In the genomic region with DNA sequence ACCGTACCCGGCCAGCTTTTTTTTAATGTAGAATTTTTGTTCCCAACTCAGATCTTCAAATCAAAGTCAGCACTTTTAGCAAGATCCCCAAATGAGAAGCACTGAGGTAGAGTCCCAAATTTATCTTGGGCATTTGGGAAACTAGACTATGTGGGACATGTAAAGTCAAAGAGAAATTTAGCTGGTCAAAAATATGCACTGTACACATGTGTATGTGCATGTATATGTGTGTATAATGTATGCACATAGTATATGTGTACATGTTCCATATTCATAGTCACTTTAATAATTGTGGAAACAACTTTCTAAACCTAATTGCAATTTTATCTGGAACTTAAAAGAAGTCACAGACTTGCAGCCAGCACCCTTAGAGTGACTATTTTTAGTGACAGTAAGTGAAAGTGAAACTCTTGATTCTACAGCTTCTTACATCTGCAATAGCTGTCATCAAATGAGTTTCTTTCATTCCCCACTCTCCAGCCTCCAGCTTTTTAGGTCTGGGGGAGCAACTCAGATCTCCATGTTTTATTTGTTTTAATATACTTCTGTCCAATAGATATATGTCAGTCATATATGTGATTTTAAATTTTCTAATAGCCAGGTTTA, we compare ENCODE assay signal across 8 cellular contexts. TPM values are rescaled to one million over a fixed set of nuclear protein-coding genes. Genes with fewer than 3 reads are reported as not detected.
DNase-seq lines count a peak whose midpoint lies in the region; ATAC-seq and TF ChIP-seq lines count a peak whose summit lies in the region.

No MANE protein-coding gene starts in this region.

- H3K27ac Mint-ChIP-seq in WTC11 = no peak overlapping the region

- no peaks in the 10 kb centered on the region for H4K20me1 ChIP-seq in Loucy (ENCODE audit: insufficient read depth, low read length, poor library complexity, severe bottlenecking)

- POLR2A ChIA-PET in WTC11 (lab: Charles Lee) = no interaction called here

- H3K36me3 ChIP-seq in Loucy (ENCODE audit: insufficient read depth, low read length) = peaks cover 19% of the 10 kb centered on the region; the same call in 1 of the 2 replicates

- H3K9ac ChIP-seq in Loucy (ENCODE audit: low read depth, low read length, poor library complexity, severe bottlenecking) = peak overlapping the region; percentile 8

- H3K4me2 ChIP-seq in Loucy (ENCODE audit: low read depth, low read length, poor library complexity, severe bottlenecking) = peak overlapping the region; percentile 49

- intact Hi-C loops in left ventricle myocardium superior (cut with micrococcal nuclease) (no loop called here), lower leg skin (cut with DNase I; ENCODE audit: low total_unique reads) (no loop called here)

- DNase-seq in left ventricle myocardium superior (no peak), NCI-H82 (lab: John Stamatoyannopoulos, UW) (no peak), WTC11 (ENCODE audit: low spot score) (no peak), NCI-H1694 (lab: John Stamatoyannopoulos, UW) (no peak), lower leg skin (ENCODE audit: low spot score in 2 of 2) (no peak)

- H3K4me3 ChIP-seq in Loucy (ENCODE audit: low read length, poor library complexity, severe bottlenecking) (peak overlapping the region; percentile 45), lower leg skin (ENCODE audit: low read depth, poor library complexity, severe bottlenecking) (no peak overlapping the region)

- peaks cover 9% of the 10 kb centered on the region for H3K9me3 Mint-ChIP-seq in WTC11

- no peaks in the 10 kb centered on the region for H3K79me2 ChIP-seq in Loucy (ENCODE audit: insufficient read depth, low read length)

- WGBS in lower leg skin, 2 donors = 96 to 97% methylated on average over 2 of the region's 2 CpGs

- H3K9me3 ChIP-seq in Loucy (ENCODE audit: insufficient read depth, low read depth, low read length) = no peaks in the 10 kb centered on the region; the same call in 1 of the 2 replicates

- TF ChIP-seq POLR2A in lower leg skin (IDR thresholded peaks at IDR 0.05) = no peak

- TF ChIP-seq CTCF in Loucy (conservative IDR thresholded peaks at IDR 0.05; ENCODE audit: low read length) (no peak), WTC11 (IDR thresholded peaks at IDR 0.05) (no peak), lower leg skin (IDR thresholded peaks at IDR 0.05) (no peak)

- H3K27me3 Mint-ChIP-seq in WTC11 (ENCODE audit: low read depth) = no peaks in the 10 kb centered on the region

- H3K9me2 ChIP-seq in Loucy (replicated peaks; ENCODE audit: low read depth, low read length) = no peaks in the 10 kb centered on the region

- H3K4me1 Mint-ChIP-seq in WTC11 = no peaks in the 10 kb centered on the region

- peaks cover 10% of the 10 kb centered on the region for H3K36me3 Mint-ChIP-seq in WTC11

- H3K4me1 ChIP-seq in Loucy (ENCODE audit: insufficient read depth, low read length, poor library complexity, severe bottlenecking) = peaks cover 6% of the 10 kb centered on the region

- CTCF ChIA-PET in WTC11 (lab: Charles Lee) = no interaction called here

- no peak overlapping the region for H2AFZ ChIP-seq in Loucy (ENCODE audit: low read length)

- no peak overlapping the region for H3K4me3 Mint-ChIP-seq in WTC11

- H3K27me3 ChIP-seq in Loucy (ENCODE audit: insufficient read depth, low read length, poor library complexity, severe bottlenecking) = no peaks in the 10 kb centered on the region

- peaks cover 6% of the 10 kb centered on the region; the same call in 1 of the 2 replicates for H3F3A ChIP-seq in Loucy (ENCODE audit: low read depth)

- peak; percentile 92 for ATAC-seq in GM18502 (IDR thresholded peaks at IDR 0.05; ENCODE audit: poor library complexity, unreplicated experiment)
- peak; percentile 95 for ATAC-seq in GM21737 (IDR thresholded peaks at IDR 0.05; ENCODE audit: unreplicated experiment)
- peak; percentile 71 for ATAC-seq in left ventricle myocardium superior
- ATAC-seq in WTC11 = no peak

TF ChIP-seq in WTC11, 78 proteins besides CTCF, POLR2A, EP300 and RAD21:
- TF ChIP-seq ELF4 (CRISPR knock-in tag; IDR thresholded peaks at IDR 0.05; ENCODE audit: low read depth) = no peak

RNA-seq across cellular contexts. Expression of a gene that starts 53.6 kb away (rescaled TPM):
- total RNA-seq in left ventricle myocardium superior (13.6 TPM), WTC11 (2021) (24.7 to 25.7 TPM (median 25.1 TPM) in 3 replicates), lower leg skin (10 to 100 TPM; 11.5 to 19.2 (median 15.4) TPM)

RNA-seq across cellular contexts. Expression of a gene that starts 54.4 kb away (rescaled TPM):
- 1.7 TPM for total RNA-seq in left ventricle myocardium superior
- total RNA-seq in WTC11 (2021) = 22.3 to 28.9 TPM (median 27.7 TPM) in 3 replicates
- 1 to 10 TPM; 3.2 to 8.6 (median 7.6) TPM for total RNA-seq in lower leg skin
